Comparison of ENCODE assay signal across 8 cellular contexts in the genomic region with DNA sequence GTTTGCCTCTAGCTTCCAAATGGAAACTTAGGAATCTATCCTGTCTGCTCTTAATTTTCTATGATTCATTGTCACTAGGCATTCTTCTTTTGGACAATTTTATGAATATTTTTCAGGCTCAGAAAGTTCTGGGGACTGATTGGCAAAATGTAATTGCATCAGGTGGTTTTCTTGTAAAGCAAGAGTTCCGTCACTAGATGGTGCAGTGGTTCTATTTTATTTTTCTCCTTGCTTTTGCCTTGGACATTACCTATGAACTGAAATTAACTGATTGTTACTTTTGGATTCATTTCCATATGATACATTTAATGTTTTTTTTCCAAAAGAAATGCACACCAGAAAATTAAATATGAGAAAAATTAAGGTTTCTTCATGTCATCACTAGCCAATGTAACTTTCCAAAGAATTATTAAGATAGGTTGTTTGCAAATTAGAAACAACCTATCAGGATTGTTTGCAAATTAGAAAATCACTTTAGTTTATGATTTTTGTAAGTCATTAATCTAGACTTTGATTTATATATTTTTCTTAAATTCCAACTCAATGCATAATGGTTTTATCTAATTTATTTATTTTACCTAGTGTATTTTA. TPM values are rescaled to one million over a fixed set of nuclear protein-coding genes. Genes with fewer than 3 reads are reported as not detected.
DNase-seq lines count a peak whose midpoint lies in the region; ATAC-seq and TF ChIP-seq lines count a peak whose summit lies in the region.

No MANE protein-coding gene starts in this region.

- no peaks in the 10 kb centered on the region for H3K36me3 ChIP-seq in CD4-positive, CD25-positive, alpha-beta regulatory T cell (ENCODE audit: control insufficient read depth, insufficient read depth, low read length)
- H3K36me3 ChIP-seq in PC-9 (ENCODE audit: low read depth) = no peaks in the 10 kb centered on the region

- no peak overlapping the region for H3K27ac Mint-ChIP-seq in CD4-positive, CD25-positive, alpha-beta regulatory T cell

- ATAC-seq in CD4-positive, CD25-positive, alpha-beta regulatory T cell (ENCODE audit: low read depth in 2 of 2) = no peak
- ATAC-seq in GM19035 (IDR thresholded peaks at IDR 0.05; ENCODE audit: unreplicated experiment) = no peak
- no peak for ATAC-seq in omental fat pad (ENCODE audit: low FRiP score)
- ATAC-seq in HG03196 (IDR thresholded peaks at IDR 0.05; ENCODE audit: unreplicated experiment) = no peak

- DNase-seq in CD4-positive, CD25-positive, alpha-beta regulatory T cell = peak in 2 of 3 donors; percentile 8 to 55
- DNase-seq in HEK293T (ENCODE audit: extremely low spot score) (peak; percentile 20), PC-9 (peak; percentile 18 to 59), fibroblast of gingiva (ENCODE audit: low read depth) (peak; percentile 37), retina (peak; percentile 56), omental fat pad (ENCODE audit: low spot score) (no peak)

- H3K79me2 ChIP-seq in PC-9 (ENCODE audit: low read depth) = no peaks in the 10 kb centered on the region

- no peak overlapping the region for H3K4me3 Mint-ChIP-seq in CD4-positive, CD25-positive, alpha-beta regulatory T cell

- no peak overlapping the region for H3K27ac ChIP-seq in CD4-positive, CD25-positive, alpha-beta regulatory T cell (ENCODE audit: insufficient read depth, low read length, poor library complexity, severe bottlenecking)
- H3K27ac ChIP-seq in PC-9 = no peak overlapping the region

- H3K4me1 Mint-ChIP-seq in CD4-positive, CD25-positive, alpha-beta regulatory T cell = no peaks in the 10 kb centered on the region

- H3K4me1 ChIP-seq in CD4-positive, CD25-positive, alpha-beta regulatory T cell (ENCODE audit: control insufficient read depth, insufficient read depth, low read length, poor library complexity, severe bottlenecking) = no peaks in the 10 kb centered on the region
- H3K4me1 ChIP-seq in PC-9 (replicated peaks; ENCODE audit: insufficient read depth) = peaks cover 14% of the 10 kb centered on the region

- POLR2A ChIA-PET in HEK293T (lab: Yijun Ruan, JAX) = no interaction called here
- POLR2A ChIA-PET in PC-9 (lab: Charles Lee; ENCODE audit: unreplicated experiment) = interaction anchor here (0.6 kb wide), 1 partner anchor 703 kb away, joined by 6 read pairs; no protein-coding TSS in a partner anchor

- H3K9me3 ChIP-seq in CD4-positive, CD25-positive, alpha-beta regulatory T cell (ENCODE audit: control insufficient read depth in 2 of 2, low read length in 2 of 2) = no peaks in the 10 kb centered on the region
- H3K9me3 ChIP-seq in PC-9 (ENCODE audit: insufficient read depth, low read depth) = no peaks in the 10 kb centered on the region

- intact Hi-C loops in PC-9 (cut with micrococcal nuclease; ENCODE audit: unreplicated experiment) = loop anchor here (1.0 to 10.0 kb wide), 12 partner anchors 24 to 1309 kb away; partner anchors contain the start of gene HIVEP1

- TF ChIP-seq CTCF in PC-9 (conservative IDR thresholded peaks at IDR 0.05) (peak; percentile 95), omental fat pad (IDR thresholded peaks at IDR 0.05) (no peak)

- no peaks in the 10 kb centered on the region for H4K20me1 ChIP-seq in PC-9 (ENCODE audit: insufficient read depth)

- H2AFZ ChIP-seq in PC-9 = 0 out of 2 replicates have a peak overlapping the region, but pooled peaks have one; percentile 4

- H3K9me3 Mint-ChIP-seq in CD4-positive, CD25-positive, alpha-beta regulatory T cell = no peaks in the 10 kb centered on the region

- H3K27me3 Mint-ChIP-seq in CD4-positive, CD25-positive, alpha-beta regulatory T cell = peaks cover 15% of the 10 kb centered on the region

- H3K4me2 ChIP-seq in PC-9 = no peak overlapping the region

- peaks cover 4% of the 10 kb centered on the region; the same call in 1 of the 2 replicates for H3F3A ChIP-seq in PC-9 (ENCODE audit: insufficient read depth, low read depth)

- no peak overlapping the region for H3K4me3 ChIP-seq in CD4-positive, CD25-positive, alpha-beta regulatory T cell (ENCODE audit: low read depth, low read length)
- H3K4me3 ChIP-seq in PC-9 = no peak overlapping the region

- no peaks in the 10 kb centered on the region for H3K36me3 Mint-ChIP-seq in CD4-positive, CD25-positive, alpha-beta regulatory T cell

- BruUV-seq in PC-9 (replicated peaks; lab: Mats Ljungman, UMichigan) = no TSS peak

- CTCF ChIA-PET in HEK293T (lab: Yijun Ruan, JAX) = interaction anchor here (1.2 to 4.0 kb wide), 3 partner anchors 10 to 705 kb away, joined by 4 to 13 read pairs (median 8); partner anchors contain the start of gene EDN1
- CTCF ChIA-PET in PC-9 (lab: Charles Lee) = no interaction called here

- H3K9me2 ChIP-seq in PC-9 (ENCODE audit: insufficient read depth) = no peaks in the 10 kb centered on the region

- peaks cover 8% of the 10 kb centered on the region for H3K27me3 ChIP-seq in CD4-positive, CD25-positive, alpha-beta regulatory T cell (ENCODE audit: control insufficient read depth, insufficient read depth, low read length)
- no peaks in the 10 kb centered on the region for H3K27me3 ChIP-seq in PC-9 (ENCODE audit: insufficient read depth, low read depth)

TF ChIP-seq in HEK293T, 16 proteins besides CTCF, POLR2A, EP300 and RAD21:
- TF ChIP-seq NFRKB (IDR thresholded peaks at IDR 0.05) (no peak), SUZ12 (IDR thresholded peaks at IDR 0.05) (no peak), TARDBP (IDR thresholded peaks at IDR 0.05) (no peak), PKNOX1 (IDR thresholded peaks at IDR 0.05) (no peak), BHLHE40 (IDR thresholded peaks at IDR 0.05; ENCODE audit: borderline replicate concordance) (no peak), FOXA1 (IDR thresholded peaks at IDR 0.05) (no peak), CTBP1 (IDR thresholded peaks at IDR 0.05; ENCODE audit: borderline replicate concordance) (no peak), L3MBTL2 (conservative IDR thresholded peaks at IDR 0.05) (no peak), ZNF384 (IDR thresholded peaks at IDR 0.05) (no peak), SP1 (IDR thresholded peaks at IDR 0.05) (no peak), FOXK2 (IDR thresholded peaks at IDR 0.05) (no peak), LEF1 (IDR thresholded peaks at IDR 0.05; ENCODE audit: borderline replicate concordance) (no peak), ELF4 (IDR thresholded peaks at IDR 0.05) (no peak)

RNA-seq across cellular contexts. Expression of gene TMEM170B, which starts 48.0 kb away (rescaled TPM):
- 0.27 TPM for total RNA-seq in CD4-positive, CD25-positive, alpha-beta regulatory T cell
- under 1 TPM in 3 of 4 donors, not detected in 1; 0.06 to 0.26 (median 0.16) TPM for polyA plus RNA-seq in CD4-positive, CD25-positive, alpha-beta regulatory T cell
- 3.5 and 3.9 TPM in 2 replicates for total RNA-seq in PC-9 (2021)
- 10 to 100 TPM in 1 of 4 donors, 1 to 10 TPM in 3; 7.0 to 11.9 (median 8.8) TPM for total RNA-seq in omental fat pad
